Comparison of ENCODE assay signal across 23 cellular contexts in genomic region chr11:121560251-121560650, GRCh38.
DNase-seq lines count a peak whose midpoint lies in the region; ATAC-seq, FAIRE-seq and TF ChIP-seq lines count a peak whose summit lies in the region.
"Had no signal": no experiment of that assay in that cellular context is flagged by ENCODE, and none has a peak within 500 bp of the region (broad histone marks: within the 10 kb centered on the region; RNA-seq: fewer than 3 reads in every experiment).

No MANE protein-coding gene starts in this region.

- DNase-seq in HepG2 (ENCODE audit: low spot score) (no peak), right lobe of liver (no peak), GM12891 (ENCODE audit: insufficient read length, low spot score) (no peak), immature natural killer cell (no peak), ureter (ENCODE audit: low spot score) (no peak), activated gamma-delta T cell treated with Interleukin-2 at 50 U/mL for 16 hours (no peak)
- DNase-seq in activated CD4-positive, alpha-beta memory T cell treated with anti-CD3 and anti-CD28 coated beads for 36 hours = no peak
- DNase-seq: ACHN, EL, IMR-90, NCI-H1694, NCI-H2081 treated with DMSO at 0.1 percent for 48 hours, NCI-H2171 treated with DMSO at 0.1 percent for 48 hours, NCI-H446, NCI-H526, OCI-M1 had no signal

- 0 out of 4 replicates have a peak, but pooled peaks of 1 of the 2 experiments have one; percentile 11 for TF ChIP-seq EP300 in HepG2 (IDR thresholded peaks at IDR 0.05; ENCODE audit: low read depth in 2 of 2, low read length in 2 of 2)
- TF ChIP-seq EP300 in HepG2 (CRISPR knock-in tag; IDR thresholded peaks at IDR 0.05; ENCODE audit: borderline replicate concordance) = no peak

- no peak overlapping the region for H2AFZ ChIP-seq in HepG2 (ENCODE audit: low read length)

- H3K27ac Mint-ChIP-seq in immature natural killer cell = peak overlapping the region in 5 of 6 donors; percentile 46 to 69 (median 58)
- H3K27ac Mint-ChIP-seq in activated CD4-positive, alpha-beta memory T cell treated with anti-CD3 and anti-CD28 coated beads for 36 hours = no peak overlapping the region

- no peaks in the 10 kb centered on the region for H3K9me3 ChIP-seq in HepG2 (ENCODE audit: low read length)
- H3K9me3 ChIP-seq in right lobe of liver = no peaks in the 10 kb centered on the region
- H3K9me3 ChIP-seq: BLaER1, SJCRH30 had no signal

- intact Hi-C loops in HepG2 (cut with micrococcal nuclease; ENCODE audit: unreplicated experiment) (no loop called here), right lobe of liver (cut with DNase I) (no loop called here)
- intact Hi-C loops in activated CD4-positive, alpha-beta memory T cell treated with anti-CD3 and anti-CD28 coated beads for 36 hours (cut with micrococcal nuclease) = no loop called here

- H3K36me3 Mint-ChIP-seq in immature natural killer cell = peaks cover 21 to 64% (median 36%) of the 10 kb centered on the region in 3 donors
- peaks cover 31% of the 10 kb centered on the region for H3K36me3 Mint-ChIP-seq in activated CD4-positive, alpha-beta memory T cell treated with anti-CD3 and anti-CD28 coated beads for 36 hours

- peaks cover 1 to 15% (median 3%) of the 10 kb centered on the region in 3 donors for H3K27me3 Mint-ChIP-seq in immature natural killer cell (ENCODE audit: low read depth in 3 of 3)
- no peaks in the 10 kb centered on the region for H3K27me3 Mint-ChIP-seq in activated CD4-positive, alpha-beta memory T cell treated with anti-CD3 and anti-CD28 coated beads for 36 hours

- no peak overlapping the region for H3K4me3 Mint-ChIP-seq in immature natural killer cell
- no peak overlapping the region for H3K4me3 Mint-ChIP-seq in activated CD4-positive, alpha-beta memory T cell treated with anti-CD3 and anti-CD28 coated beads for 36 hours

- in situ Hi-C loops in HepG2 (cut with HindIII; ENCODE audit: extremely low pct_ligation_motif_present, low pct_unique_long_range_greater_than_20kb) = loop anchor here (5.0 kb wide), 1 partner anchor 108 kb away; the partner anchor contains the start of genes SORL1 and SORL1-AS1

- no peak for TF ChIP-seq POLR2A in HepG2 (IDR thresholded peaks at IDR 0.05; ENCODE audit: insufficient read depth in 1 of 2, low read depth in 2 of 2, low read length in 2 of 2)
- TF ChIP-seq POLR2A in right lobe of liver (IDR thresholded peaks at IDR 0.05) = no peak
- TF ChIP-seq POLR2A in GM12891 (IDR thresholded peaks at IDR 0.05; ENCODE audit: low read depth, low read length) = no peak

- no peak for TF ChIP-seq RAD21 in HepG2 (CRISPR knock-in tag; IDR thresholded peaks at IDR 0.05)

- CTCF ChIA-PET in HepG2 (lab: Yijun Ruan, JAX; ENCODE audit: low intra/inter-chr PET ratio, low total read pairs) = no interaction called here
- CTCF ChIA-PET in activated CD4-positive, alpha-beta memory T cell treated with anti-CD3 and anti-CD28 coated beads for 36 hours (lab: Charles Lee) = no interaction called here

- ATAC-seq in HepG2 (no peak), right lobe of liver (no peak)
- ATAC-seq: HCT116 had no signal

- no peak for FAIRE-seq in HepG2 (lab: Jason Lieb, UNC)
- FAIRE-seq in GM12891 (lab: Jason Lieb, UNC) = peak; percentile 5
- FAIRE-seq: H1, HTR-8/SVneo, RCC 7860 had no signal

- no peaks in the 10 kb centered on the region for H3K79me2 ChIP-seq in HepG2 (ENCODE audit: insufficient read depth, low read length)

- no peak overlapping the region for H3K9ac ChIP-seq in HepG2 (ENCODE audit: insufficient read depth, low read depth, low read length)
- H3K9ac ChIP-seq: BLaER1, KMS-11 had no signal

- H3K27me3 ChIP-seq in HepG2 (ENCODE audit: control insufficient read depth in 1 of 2, insufficient read depth in 2 of 2, low read length in 2 of 2) (no peaks in the 10 kb centered on the region), right lobe of liver (no peaks in the 10 kb centered on the region)
- H3K27me3 ChIP-seq: BLaER1, SJCRH30 had no signal

- H4K20me1 ChIP-seq in HepG2 (ENCODE audit: insufficient read depth, low read length) = no peaks in the 10 kb centered on the region
- H4K20me1 ChIP-seq: BLaER1 had no signal

- peak overlapping the region; percentile 28 for H3K27ac ChIP-seq in HepG2 (ENCODE audit: extremely low read length, insufficient read depth, low read length)
- H3K27ac ChIP-seq in right lobe of liver = no peak overlapping the region
- H3K27ac ChIP-seq: BLaER1, KMS-11, SJCRH30 had no signal

- TF ChIP-seq CTCF in HepG2 (CRISPR knock-in tag; IDR thresholded peaks at IDR 0.05) (no peak), right lobe of liver (IDR thresholded peaks at IDR 0.05) (no peak)

- H3K36me3 ChIP-seq in HepG2 (replicated peaks in 1 of 2; ENCODE audit: control insufficient read depth in 1 of 2, insufficient read depth in 2 of 2, low read length in 2 of 2) = peaks cover 26 to 51% of the 10 kb centered on the region in 2 experiments
- peaks cover 0 to 38% (median 8%) of the 10 kb centered on the region in 4 donors for H3K36me3 ChIP-seq in right lobe of liver
- H3K36me3 ChIP-seq: SJCRH30 had no signal

- H3K4me3 ChIP-seq in HepG2 (replicated peaks in 1 of 3; ENCODE audit: insufficient read depth in 1 of 3, low read depth in 2 of 3, low read length in 3 of 3) (no peak overlapping the region), right lobe of liver (no peak overlapping the region)
- H3K4me3 ChIP-seq: BLaER1, SJCRH30 had no signal

- no peak overlapping the region for H3K4me2 ChIP-seq in HepG2 (ENCODE audit: low read depth, low read length)
- H3K4me2 ChIP-seq: BLaER1, KMS-11 had no signal

- POLR2A ChIA-PET in HepG2 (lab: Yijun Ruan, JAX) = no interaction called here
- POLR2A ChIA-PET in activated CD4-positive, alpha-beta memory T cell treated with anti-CD3 and anti-CD28 coated beads for 36 hours (lab: Charles Lee) = no interaction called here

- BruUV-seq in HepG2 (replicated peaks; lab: Mats Ljungman, UMichigan) = no TSS peak

- H3K4me1 ChIP-seq in HepG2 (ENCODE audit: insufficient read depth, low read length) (peaks cover 69% of the 10 kb centered on the region), right lobe of liver (peaks cover 0 to 56% (median 21%) of the 10 kb centered on the region in 4 donors)
- H3K4me1 ChIP-seq: SJCRH30 had no signal

- no peaks in the 10 kb centered on the region for H3K9me3 Mint-ChIP-seq in immature natural killer cell
- no peaks in the 10 kb centered on the region for H3K9me3 Mint-ChIP-seq in activated CD4-positive, alpha-beta memory T cell treated with anti-CD3 and anti-CD28 coated beads for 36 hours

- H3K4me1 Mint-ChIP-seq in immature natural killer cell = peaks cover 43 to 84% of the 10 kb centered on the region in 2 donors
- peaks cover 52% of the 10 kb centered on the region for H3K4me1 Mint-ChIP-seq in activated CD4-positive, alpha-beta memory T cell treated with anti-CD3 and anti-CD28 coated beads for 36 hours (ENCODE audit: low read depth)

TF ChIP-seq in HepG2, 621 proteins besides CTCF, POLR2A, EP300 and RAD21 (continues in another document):
- TF ChIP-seq CREM (IDR thresholded peaks at IDR 0.05) (peak; percentile 22; the same call in 1 of the 2 replicates), CREM (CRISPR knock-in tag; IDR thresholded peaks at IDR 0.05) (no peak), TOPORS (CRISPR knock-in tag; IDR thresholded peaks at IDR 0.05) (no peak), NRL (CRISPR knock-in tag; IDR thresholded peaks at IDR 0.05; ENCODE audit: borderline replicate concordance) (no peak), SKI (IDR thresholded peaks at IDR 0.05; ENCODE audit: partially characterized antibody) (no peak), ZXDC (CRISPR knock-in tag; IDR thresholded peaks at IDR 0.05) (no peak)

TF ChIP-seq in GM12891, 5 proteins besides CTCF, POLR2A, EP300 and RAD21:
- TF ChIP-seq SPI1 (IDR thresholded peaks at IDR 0.05; ENCODE audit: low read depth, low read length) = no peak
- no peak for TF ChIP-seq TAF1 (IDR thresholded peaks at IDR 0.05; ENCODE audit: low read depth, low read length)
- TF ChIP-seq POU2F2 (IDR thresholded peaks at IDR 0.05; ENCODE audit: low read depth, low read length) = no peak
- no peak for TF ChIP-seq POLR2AphosphoS5 (IDR thresholded peaks at IDR 0.05; ENCODE audit: low read depth, low read length)
- TF ChIP-seq PAX5 (IDR thresholded peaks at IDR 0.05; ENCODE audit: insufficient read depth, low read length, severe bottlenecking) = no peak
